ENCODE assay signal across 9 cellular contexts in genomic region chr4:3302164-3302785, GRCh38. TPM values are rescaled to one million over a fixed set of nuclear protein-coding genes. Genes with fewer than 3 reads are reported as not detected.
DNase-seq lines count a peak whose midpoint lies in the region; ATAC-seq and TF ChIP-seq lines count a peak whose summit lies in the region.
"Had no signal": no experiment of that assay in that cellular context is flagged by ENCODE, and none has a peak within 500 bp of the region (broad histone marks: within the 10 kb centered on the region; RNA-seq: fewer than 3 reads in every experiment).

No MANE protein-coding gene starts in this region.

- no peak overlapping the region for H3K4me3 ChIP-seq in NB4 (ENCODE audit: low read depth, low read length)

- H3K27ac Mint-ChIP-seq in activated T-helper 2 cell treated with anti-CD3 and anti-CD28 coated beads, Interferon-gamma antibody, Interleukin-2, Interleukin-4, amounts not matched to agents 10 μg/mL and 5 μg/mL and 100 μg/mL, durations not matched to agents 14 hours and 24 hours and 36 hours = no peak overlapping the region
- H3K27ac Mint-ChIP-seq in naive thymus-derived CD8-positive, alpha-beta T cell = peak overlapping the region; percentile 67 to 98 (median 94)

- POLR2A ChIA-PET in naive thymus-derived CD8-positive, alpha-beta T cell (lab: Charles Lee) = no interaction called here

- peaks cover 36% of the 10 kb centered on the region for H3K4me1 Mint-ChIP-seq in activated T-helper 2 cell treated with anti-CD3 and anti-CD28 coated beads, Interferon-gamma antibody, Interleukin-2, Interleukin-4, amounts not matched to agents 10 μg/mL and 5 μg/mL and 100 μg/mL, durations not matched to agents 14 hours and 24 hours and 36 hours (ENCODE audit: low read depth)
- peaks cover 36 to 81% (median 65%) of the 10 kb centered on the region in 4 donors for H3K4me1 Mint-ChIP-seq in naive thymus-derived CD8-positive, alpha-beta T cell

- H3K36me3 Mint-ChIP-seq in activated T-helper 2 cell treated with anti-CD3 and anti-CD28 coated beads, Interferon-gamma antibody, Interleukin-2, Interleukin-4, amounts not matched to agents 10 μg/mL and 5 μg/mL and 100 μg/mL, durations not matched to agents 14 hours and 24 hours and 36 hours (ENCODE audit: low read depth) = no peaks in the 10 kb centered on the region
- H3K36me3 Mint-ChIP-seq in naive thymus-derived CD8-positive, alpha-beta T cell = peaks cover 0 to 16% (median 10%) of the 10 kb centered on the region in 3 donors

- H3K27me3 Mint-ChIP-seq in activated T-helper 2 cell treated with anti-CD3 and anti-CD28 coated beads, Interferon-gamma antibody, Interleukin-2, Interleukin-4, amounts not matched to agents 10 μg/mL and 5 μg/mL and 100 μg/mL, durations not matched to agents 14 hours and 24 hours and 36 hours (ENCODE audit: low read depth) = peaks cover 28% of the 10 kb centered on the region
- H3K27me3 Mint-ChIP-seq in naive thymus-derived CD8-positive, alpha-beta T cell = peaks cover 0 to 30% (median 11%) of the 10 kb centered on the region in 5 donors

- H3K9me3 Mint-ChIP-seq in activated T-helper 2 cell treated with anti-CD3 and anti-CD28 coated beads, Interferon-gamma antibody, Interleukin-2, Interleukin-4, amounts not matched to agents 10 μg/mL and 5 μg/mL and 100 μg/mL, durations not matched to agents 14 hours and 24 hours and 36 hours = no peaks in the 10 kb centered on the region
- peaks cover 2 to 21% (median 11%) of the 10 kb centered on the region in 9 donors for H3K9me3 Mint-ChIP-seq in naive thymus-derived CD8-positive, alpha-beta T cell

- peak; percentile 62 for DNase-seq in AG08396 (ENCODE audit: low spot score)
- peak; percentile 67 for DNase-seq in NB4 (ENCODE audit: low read depth)
- DNase-seq in activated T-helper 2 cell treated with anti-CD3 and anti-CD28 coated beads, Interferon-gamma antibody, Interleukin-2, Interleukin-4, amounts not matched to agents 10 μg/mL and 5 μg/mL and 100 μg/mL, durations not matched to agents 14 hours and 24 hours and 36 hours (ENCODE audit: low spot score) = peak; percentile 66
- DNase-seq in naive thymus-derived CD8-positive, alpha-beta T cell = peak; percentile 74 to 98 (median 96)
- no peak for DNase-seq in hypothalamus (lab: John Stamatoyannopoulos, UW)
- no peak for DNase-seq in NCI-H2196 treated with DMSO at 0.1 percent for 48 hours (lab: John Stamatoyannopoulos, UW; ENCODE audit: unreplicated experiment)
- DNase-seq in medulla oblongata (ENCODE audit: extremely low spot score) = no peak
- DNase-seq: foreskin keratinocyte had no signal

- no peak for TF ChIP-seq POLR2A in NB4 (IDR thresholded peaks at IDR 0.05; ENCODE audit: extremely low read depth, insufficient read length)

- peak; percentile 95 for ATAC-seq in naive thymus-derived CD8-positive, alpha-beta T cell
- no peak for ATAC-seq in GM21515 (IDR thresholded peaks at IDR 0.05; ENCODE audit: unreplicated experiment)
- ATAC-seq: foreskin keratinocyte had no signal

- peak overlapping the region; percentile 64 for H3K4me3 Mint-ChIP-seq in activated T-helper 2 cell treated with anti-CD3 and anti-CD28 coated beads, Interferon-gamma antibody, Interleukin-2, Interleukin-4, amounts not matched to agents 10 μg/mL and 5 μg/mL and 100 μg/mL, durations not matched to agents 14 hours and 24 hours and 36 hours (ENCODE audit: low read depth)
- H3K4me3 Mint-ChIP-seq in naive thymus-derived CD8-positive, alpha-beta T cell = peak overlapping the region; percentile 79 to 97 (median 88)

- intact Hi-C loops in activated T-helper 2 cell treated with anti-CD3 and anti-CD28 coated beads, Interferon-gamma antibody, Interleukin-2, Interleukin-4, amounts not matched to agents 10 μg/mL and 5 μg/mL and 100 μg/mL, durations not matched to agents 14 hours and 24 hours and 36 hours (cut with micrococcal nuclease) = no loop called here

- TF ChIP-seq CTCF in NB4 (IDR thresholded peaks at IDR 0.05; ENCODE audit: low read depth, low read length) = no peak

RNA-seq across cellular contexts. Expression of gene RGS12, which starts 9.5 kb away (rescaled TPM):
- 7.0 and 8.3 TPM in 2 replicates for total RNA-seq in activated T-helper 2 cell treated with anti-CD3 and anti-CD28 coated beads, Interferon-gamma antibody, Interleukin-2, Interleukin-4, amounts not matched to agents 10 μg/mL and 5 μg/mL and 100 μg/mL, durations not matched to agents 14 hours and 24 hours and 36 hours
- 1 to 10 TPM; 1.2 to 1.6 TPM for total RNA-seq in naive thymus-derived CD8-positive, alpha-beta T cell
- polyA plus RNA-seq in naive thymus-derived CD8-positive, alpha-beta T cell = 1 to 10 TPM; 2.0 to 2.6 (median 2.1) TPM

RNA-seq across cellular contexts. Expression of gene MSANTD1, which starts 53.3 kb away (rescaled TPM):
- total RNA-seq in activated T-helper 2 cell treated with anti-CD3 and anti-CD28 coated beads, Interferon-gamma antibody, Interleukin-2, Interleukin-4, amounts not matched to agents 10 μg/mL and 5 μg/mL and 100 μg/mL, durations not matched to agents 14 hours and 24 hours and 36 hours = 0.64 and 0.68 TPM in 2 replicates
- total RNA-seq in naive thymus-derived CD8-positive, alpha-beta T cell = 1 to 10 TPM; 1.8 to 2.1 TPM
- under 1 TPM in 1 of 3 donors, not detected in 2; 0.18 TPM for polyA plus RNA-seq in naive thymus-derived CD8-positive, alpha-beta T cell

Comparison
In these comparisons a context has a peak if more than half of its experiments do, and no peak if none do; other contexts are left out.
1. DNase-seq: peak in AG08396 (single experiment), NB4 (single experiment), activated T-helper 2 cell treated with anti-CD3 and anti-CD28 coated beads, Interferon-gamma antibody, Interleukin-2, Interleukin-4, amounts not matched to agents 10 μg/mL and 5 μg/mL and 100 μg/mL, durations not matched to agents 14 hours and 24 hours and 36 hours (single experiment) and naive thymus-derived CD8-positive, alpha-beta T cell (10 of 10); none in hypothalamus (0 of 51), NCI-H2196 treated with DMSO at 0.1 percent for 48 hours (single experiment) and medulla oblongata (single experiment).